21 cellular contexts compared by ENCODE assay signal in the genomic region with DNA sequence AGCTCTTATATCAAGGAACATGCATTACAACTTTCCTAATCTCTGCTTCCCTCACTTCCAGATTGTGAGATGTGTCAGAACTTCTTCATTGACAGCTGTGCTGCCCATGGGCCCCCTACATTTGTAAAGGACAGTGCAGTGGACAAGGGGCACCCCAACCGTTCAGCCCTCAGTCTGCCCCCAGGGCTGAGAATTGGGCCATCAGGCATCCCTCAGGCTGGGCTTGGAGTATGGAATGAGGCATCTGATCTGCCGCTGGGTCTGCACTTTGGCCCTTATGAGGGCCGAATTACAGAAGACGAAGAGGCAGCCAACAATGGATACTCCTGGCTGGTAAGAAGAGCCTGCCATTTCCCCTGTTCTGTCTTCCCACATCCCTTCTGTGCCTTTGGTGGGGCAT. TPM values are rescaled to one million over a fixed set of nuclear protein-coding genes. Genes with fewer than 3 reads are reported as not detected.
DNase-seq lines count a peak whose midpoint lies in the region; ATAC-seq and TF ChIP-seq lines count a peak whose summit lies in the region.
"Had no signal": no experiment of that assay in that cellular context is flagged by ENCODE, and none has a peak within 500 bp of the region (broad histone marks: within the 10 kb centered on the region; RNA-seq: fewer than 3 reads in every experiment).

No MANE protein-coding gene starts in this region.

- H4K91ac ChIP-seq in mesenchymal stem cell (ENCODE audit: low read length) = no peak overlapping the region

- TF ChIP-seq CTCF in ascending aorta (IDR thresholded peaks at IDR 0.05) = no peak

- no peaks in the 10 kb centered on the region for H3K9me3 ChIP-seq in mesenchymal stem cell (ENCODE audit: control insufficient read depth, low read length)
- H3K9me3 ChIP-seq in ascending aorta = no peaks in the 10 kb centered on the region
- H3K9me3 ChIP-seq: BE2C had no signal

- DNase-seq in mesenchymal stem cell (no peak), DMS153 treated with DMSO at 0.1 percent for 48 hours (lab: John Stamatoyannopoulos, UW; ENCODE audit: unreplicated experiment) (no peak), ascending aorta (ENCODE audit: low spot score in 2 of 2) (no peak), OCI-M1 (lab: John Stamatoyannopoulos, UW) (no peak)
- DNase-seq in stimulated activated effector memory CD8-positive, alpha-beta T cell treated with anti-CD3 and anti-CD28 coated beads, Interleukin-12 subunit alpha, Interleukin-12 subunit beta, amount 100 ng/mL, for 72 hours (ENCODE audit: low spot score in 2 of 2) = no peak
- DNase-seq: 8988T; ACHN; BE2C; C1 segment of cervical spinal cord; CD4-positive, alpha-beta memory T cell; CD4-positive, CD25-positive, alpha-beta regulatory T cell; CD8-positive, alpha-beta memory T cell; COR-L47; DMS 273 treated with DMSO at 0.1 percent for 48 hours; DMS153; DMS79 treated with DMSO at 0.1 percent for 48 hours; GF-D8 had no signal

- H3K27ac ChIP-seq in mesenchymal stem cell (ENCODE audit: low read length, poor library complexity, severe bottlenecking) (no peak overlapping the region), ascending aorta (no peak overlapping the region)
- H3K27ac ChIP-seq: BLaER1 had no signal

- no peak overlapping the region for H3K23ac ChIP-seq in mesenchymal stem cell (ENCODE audit: low read length in 2 of 2)

- no peak overlapping the region for H3K4me2 ChIP-seq in mesenchymal stem cell (ENCODE audit: low read length, poor library complexity, severe bottlenecking)
- H3K4me2 ChIP-seq: BLaER1 had no signal

- H3K27ac Mint-ChIP-seq in stimulated activated effector memory CD8-positive, alpha-beta T cell treated with anti-CD3 and anti-CD28 coated beads, Interleukin-12 subunit alpha, Interleukin-12 subunit beta, amount 100 ng/mL, for 72 hours = no peak overlapping the region
- H3K27ac Mint-ChIP-seq: CD14-positive monocyte; CD4-positive, alpha-beta memory T cell; CD4-positive, CD25-positive, alpha-beta regulatory T cell; CD8-positive, alpha-beta memory T cell had no signal

- H2AFZ ChIP-seq in mesenchymal stem cell (ENCODE audit: low read depth, low read length) = no peak overlapping the region

- H3K4me1 Mint-ChIP-seq in stimulated activated effector memory CD8-positive, alpha-beta T cell treated with anti-CD3 and anti-CD28 coated beads, Interleukin-12 subunit alpha, Interleukin-12 subunit beta, amount 100 ng/mL, for 72 hours = no peaks in the 10 kb centered on the region
- H3K4me1 Mint-ChIP-seq: CD14-positive monocyte; CD4-positive, alpha-beta memory T cell; CD4-positive, CD25-positive, alpha-beta regulatory T cell; CD8-positive, alpha-beta memory T cell had no signal

- H3K18ac ChIP-seq in mesenchymal stem cell (ENCODE audit: low read depth in 1 of 2, low read length in 2 of 2) = no peak overlapping the region

- H3K36me3 Mint-ChIP-seq in stimulated activated effector memory CD8-positive, alpha-beta T cell treated with anti-CD3 and anti-CD28 coated beads, Interleukin-12 subunit alpha, Interleukin-12 subunit beta, amount 100 ng/mL, for 72 hours = no peaks in the 10 kb centered on the region
- H3K36me3 Mint-ChIP-seq: CD14-positive monocyte; CD4-positive, alpha-beta memory T cell; CD4-positive, CD25-positive, alpha-beta regulatory T cell had no signal

- peak overlapping the region; percentile 9 for H2BK5ac ChIP-seq in mesenchymal stem cell (ENCODE audit: low read depth, low read length, poor library complexity, severe bottlenecking)

- H3K14ac ChIP-seq in mesenchymal stem cell (ENCODE audit: low read length in 2 of 2) = no peak overlapping the region

- H3K9me3 Mint-ChIP-seq in stimulated activated effector memory CD8-positive, alpha-beta T cell treated with anti-CD3 and anti-CD28 coated beads, Interleukin-12 subunit alpha, Interleukin-12 subunit beta, amount 100 ng/mL, for 72 hours = peaks cover 13% of the 10 kb centered on the region

- no peak overlapping the region for H2BK15ac ChIP-seq in mesenchymal stem cell (ENCODE audit: low read depth, poor library complexity, severe bottlenecking)

- H3K36me3 ChIP-seq in mesenchymal stem cell (ENCODE audit: control insufficient read depth in 1 of 2, insufficient read depth in 2 of 2, low read depth in 1 of 2, low read length in 2 of 2) = no peaks in the 10 kb centered on the region
- no peaks in the 10 kb centered on the region for H3K36me3 ChIP-seq in ascending aorta
- H3K36me3 ChIP-seq: BE2C, BLaER1 had no signal

- H3K4me3 Mint-ChIP-seq in stimulated activated effector memory CD8-positive, alpha-beta T cell treated with anti-CD3 and anti-CD28 coated beads, Interleukin-12 subunit alpha, Interleukin-12 subunit beta, amount 100 ng/mL, for 72 hours = no peak overlapping the region
- H3K4me3 Mint-ChIP-seq: CD14-positive monocyte; CD4-positive, alpha-beta memory T cell; CD4-positive, CD25-positive, alpha-beta regulatory T cell; CD8-positive, alpha-beta memory T cell had no signal

- peak; percentile 21 for ATAC-seq in stimulated activated effector memory CD8-positive, alpha-beta T cell treated with anti-CD3 and anti-CD28 coated beads, Interleukin-12 subunit alpha, Interleukin-12 subunit beta, amount 100 ng/mL, for 72 hours

- no peak overlapping the region for H2AK5ac ChIP-seq in mesenchymal stem cell (ENCODE audit: low read length, severe bottlenecking)

- intact Hi-C loops in ascending aorta (cut with DNase I) = no loop called here

- H3K4me1 ChIP-seq in mesenchymal stem cell (ENCODE audit: control insufficient read depth, insufficient read depth, low read depth, low read length) (no peaks in the 10 kb centered on the region), ascending aorta (no peaks in the 10 kb centered on the region)
- H3K4me1 ChIP-seq: BE2C, BLaER1 had no signal

- H2BK120ac ChIP-seq in mesenchymal stem cell (ENCODE audit: low read depth, low read length) = no peak overlapping the region

- H3K4ac ChIP-seq in mesenchymal stem cell (ENCODE audit: low read depth in 1 of 2, low read length in 2 of 2) = no peak overlapping the region

- no peak overlapping the region for H3K4me3 ChIP-seq in mesenchymal stem cell (ENCODE audit: insufficient read depth in 1 of 2, low read depth in 1 of 2, low read length in 2 of 2)
- no peak overlapping the region for H3K4me3 ChIP-seq in ascending aorta
- H3K4me3 ChIP-seq: BLaER1 had no signal

- no peak overlapping the region for H2BK12ac ChIP-seq in mesenchymal stem cell (ENCODE audit: low read length in 2 of 2)

- H3K79me1 ChIP-seq in mesenchymal stem cell (replicated peaks; ENCODE audit: low read length, poor library complexity, severe bottlenecking) = no peaks in the 10 kb centered on the region

- no peak overlapping the region for H3K9ac ChIP-seq in mesenchymal stem cell (ENCODE audit: low read length)
- H3K9ac ChIP-seq: BLaER1 had no signal

- H3K27me3 ChIP-seq in mesenchymal stem cell (ENCODE audit: control insufficient read depth in 1 of 2, insufficient read depth in 1 of 2, low read length in 2 of 2) = no peaks in the 10 kb centered on the region
- no peaks in the 10 kb centered on the region for H3K27me3 ChIP-seq in ascending aorta
- H3K27me3 ChIP-seq: BE2C, BLaER1 had no signal

- no peak overlapping the region for H4K8ac ChIP-seq in mesenchymal stem cell (ENCODE audit: low read length)

- 92% methylated on average over 4 of the region's 4 CpGs for WGBS in mesenchymal stem cell

RNA-seq across cellular contexts. Expression of gene PRDM9, which starts 15.1 kb away (rescaled TPM):
- not detected for polyA plus RNA-seq in mesenchymal stem cell (2013, experiment 1 of 2)
- not detected for polyA plus RNA-seq in mesenchymal stem cell (2013, experiment 2 of 2)
- total RNA-seq in ascending aorta = not detected
- total RNA-seq: A673; CD4-positive, alpha-beta memory T cell; CD4-positive, CD25-positive, alpha-beta regulatory T cell; CD8-positive, alpha-beta memory T cell had no signal
- polyA plus RNA-seq: AG04450; CD14-positive monocyte; CD4-positive, alpha-beta memory T cell; CD4-positive, CD25-positive, alpha-beta regulatory T cell; CD8-positive, alpha-beta memory T cell had no signal
